In genomic region chr4:55546633-55547460, GRCh38 we compare ENCODE assay signal across 8 cellular contexts. TPM values are rescaled to one million over a fixed set of nuclear protein-coding genes. Genes with fewer than 3 reads are reported as not detected.
DNase-seq lines count a peak whose midpoint lies in the region; ATAC-seq and TF ChIP-seq lines count a peak whose summit lies in the region.

TSS of gene CLOCK (minus strand) at chr4:55546909. CDS start at chr4:55482785, 64,124 bp downstream.

- H3K9me3 ChIP-seq in heart left ventricle (no peaks in the 10 kb centered on the region), upper lobe of left lung (no peaks in the 10 kb centered on the region)

- H3K4me1 ChIP-seq in heart left ventricle (peaks cover 0 to 31% (median 17%) of the 10 kb centered on the region in 12 donors), upper lobe of left lung (peaks cover 12 to 26% (median 15%) of the 10 kb centered on the region in 4 donors)

- TF ChIP-seq CTCF in GM12874 (IDR thresholded peaks at IDR 0.05; ENCODE audit: insufficient read depth, low read depth, low read length) (peak; percentile 59), heart left ventricle (IDR thresholded peaks at IDR 0.05) (peak; percentile 41 to 81 (median 66)), upper lobe of left lung (IDR thresholded peaks at IDR 0.05) (peak; percentile 27 to 86 (median 80))

- H3K36me3 ChIP-seq in heart left ventricle: no peaks in the 10 kb centered on the region
- no peaks in the 10 kb centered on the region for H3K36me3 ChIP-seq in upper lobe of left lung

- H3K27ac ChIP-seq in adipose tissue (ENCODE audit: low read depth, low read length): peak within 1 kb of the TSS; percentile 85
- H3K27ac ChIP-seq in heart left ventricle: peak within 1 kb of the TSS; percentile 97 to 99 (median 99)
- H3K27ac ChIP-seq in upper lobe of left lung: peak within 1 kb of the TSS; percentile 98 to 100 (median 99)

- DNase-seq in NCI-H1105 treated with DMSO at 0.1 percent for 48 hours (lab: John Stamatoyannopoulos, UW) (peak; percentile 61), SW480 (ENCODE audit: low spot score) (peak; percentile 85), heart left ventricle (peak; percentile 88 to 95 (median 92)), posterior vena cava (ENCODE audit: low spot score) (peak; percentile 96), upper lobe of left lung (peak; percentile 84 to 96)

- ATAC-seq in HG02678 (IDR thresholded peaks at IDR 0.05; ENCODE audit: unreplicated experiment) (peak; percentile 75), heart left ventricle (peak; percentile 76 to 93 (median 92)), upper lobe of left lung (ENCODE audit: low FRiP score in 2 of 2) (peak; percentile 93 to 94)

- intact Hi-C loops in heart left ventricle (cut with DNase I) (loop anchor here (1.0 to 10.0 kb wide), 14 partner anchors 92 to 402 kb away; partner anchors contain the start of genes EXOC1 (in 6 of the 10), SRD5A3 (in 6 of the 10), TMEM165 (in 3 of the 10) and CEP135 (in 1 of the 10)), posterior vena cava (cut with DNase I) (loop anchor here (5.0 to 10.0 kb wide), 2 partner anchors 192 to 200 kb away; partner anchors contain the start of gene SRD5A3 (in 1 of the 2))

- TF ChIP-seq EP300 in upper lobe of left lung (IDR thresholded peaks at IDR 0.05): no peak

- TF ChIP-seq POLR2A in heart left ventricle (IDR thresholded peaks at IDR 0.05) (peak in 1 of 2 donors; percentile 75), upper lobe of left lung (IDR thresholded peaks at IDR 0.05) (peak in 3 of 4 donors; percentile 36 to 75 (median 65))

- 0 to 1% (median 1%) methylated on average over 53 to 79 of the region's 79 CpGs for WGBS in adipose tissue, 3 donors
- WGBS in heart left ventricle, 4 donors: 0% methylated on average over 27 to 79 of the region's 79 CpGs
- 0 to 1% methylated on average over 13 to 25 of the region's 79 CpGs for WGBS in upper lobe of left lung, 2 donors

- peak within 1 kb of the TSS; percentile 73 to 99 (median 95) for H3K4me3 ChIP-seq in heart left ventricle
- peak within 1 kb of the TSS; percentile 90 to 98 (median 90) for H3K4me3 ChIP-seq in upper lobe of left lung

- H3K27me3 ChIP-seq in heart left ventricle: no peaks in the 10 kb centered on the region
- no peaks in the 10 kb centered on the region for H3K27me3 ChIP-seq in upper lobe of left lung

RNA-seq across cellular contexts. Expression of gene CLOCK, which starts in this region (rescaled TPM):
- polyA plus RNA-seq in adipose tissue: 10 to 100 TPM in 1 of 3 donors, 1 to 10 TPM in 2; 2.9 to 10.1 (median 8.2) TPM
- 10 to 100 TPM; 27.3 to 42.1 (median 33.2) TPM for total RNA-seq in heart left ventricle
- 10 to 100 TPM in 1 of 2 donors, 1 to 10 TPM in 1; 8.3 to 20.3 TPM for polyA plus RNA-seq in heart left ventricle
- total RNA-seq in posterior vena cava: 10 to 100 TPM; 35.2 to 45.1 TPM
- total RNA-seq in upper lobe of left lung: 10 to 100 TPM; 10.2 to 39.6 (median 22.2) TPM

Comparison
In these comparisons a context has a peak if more than half of its experiments do, and no peak if none do; other contexts are left out.
1. Peak in every context shown above with its lines: DNase-seq, ATAC-seq, H3K4me3 ChIP-seq and H3K27ac ChIP-seq.